29 cellular contexts compared by ENCODE assay signal in the genomic region with DNA sequence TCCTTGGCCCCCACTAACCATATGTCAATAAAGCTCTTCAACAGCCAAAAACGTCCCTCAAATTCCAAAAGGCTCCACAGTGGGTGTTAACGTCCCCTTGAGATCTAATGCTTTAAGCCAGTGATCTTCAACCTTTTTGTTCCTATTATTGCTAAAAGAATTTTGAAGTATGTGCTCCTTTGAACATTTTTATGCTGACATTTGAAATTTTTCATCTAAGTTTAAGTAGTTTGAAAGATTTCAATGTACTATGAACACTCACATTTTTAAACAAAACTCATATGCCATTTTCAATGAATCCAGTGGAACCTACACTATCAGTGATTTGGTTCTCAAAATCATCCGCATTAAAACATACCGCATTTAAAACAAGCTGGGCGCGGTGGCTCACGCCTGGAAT.
"Had no signal": no experiment of that assay in that cellular context is flagged by ENCODE, and none has a peak within 500 bp of the region (broad histone marks: within the 10 kb centered on the region; RNA-seq: fewer than 3 reads in every experiment).

No MANE protein-coding gene starts in this region.

- ATAC-seq: natural killer cell; psoas muscle; sciatic nerve; stimulated activated memory B cell treated with anti-CD40 and anti-IgM and Interleukin-4, amounts not matched to agents 10 μg/mL and 1 μg/mL and 100 μg/mL, for 72 hours; stimulated activated naive CD8-positive, alpha-beta T cell treated with anti-CD3 and anti-CD28 coated beads, Interleukin-15, amount 100 ng/mL, for 72 hours; stimulated activated naive CD8-positive, alpha-beta T cell treated with anti-CD3 and anti-CD28 coated beads, Interleukin-15, Interleukin-2, amounts not matched to agents 100 U/mL and 50 U/mL, for 24 hours; upper lobe of right lung had no signal

- H3K36me3 ChIP-seq: neural progenitor cell, ovary, upper lobe of right lung, uterus had no signal

- DNase-seq: natural killer cell; occipital lobe; ovary; posterior cingulate gyrus; psoas muscle; spleen; stimulated activated CD4-positive, alpha-beta T cell treated with anti-CD3 and anti-CD28 coated beads, Interleukin-12 subunit alpha, Interleukin-12 subunit beta, amount 100 ng/mL, for 4 hours; stimulated activated CD4-positive, alpha-beta T cell treated with anti-CD3 and anti-CD28 coated beads, Interleukin-1b, Interleukin-23, amount 100 ng/mL, for 48 hours; stimulated activated CD4-positive, alpha-beta T cell treated with anti-CD3 and anti-CD28 coated beads, Interleukin-4, amount 100 ng/mL, for 1 hour; stimulated activated CD4-positive, alpha-beta T cell treated with anti-CD3 and anti-CD28 coated beads, Interleukin-4, amount 100 ng/mL, for 4 hours; stimulated activated CD8-positive, alpha-beta memory T cell treated with anti-CD3 and anti-CD28 coated beads, Interleukin-4, amount 100 ng/mL, for 48 hours; stimulated activated naive CD4-positive, alpha-beta T cell; stimulated activated naive CD8-positive, alpha-beta T cell treated with anti-CD3 and anti-CD28 coated beads, Interleukin-15, amount 100 ng/mL, for 72 hours; stimulated activated naive CD8-positive, alpha-beta T cell treated with anti-CD3 and anti-CD28 coated beads, Interleukin-15, Interleukin-2, amounts not matched to agents 100 U/mL and 50 U/mL, for 24 hours; testis; tibial artery; transverse colon; upper lobe of right lung; uterus had no signal

- H3K9ac ChIP-seq: neural progenitor cell, parathyroid adenoma had no signal

- H3K4me1 ChIP-seq: neural progenitor cell, parathyroid adenoma, psoas muscle, suprapubic skin, upper lobe of right lung, uterus had no signal

- H3K4me1 Mint-ChIP-seq: nephron had no signal

- H3K27me3 Mint-ChIP-seq: progenitor cell of endocrine pancreas; stimulated activated memory B cell treated with anti-CD40 and anti-IgM and Interleukin-4, amounts not matched to agents 10 μg/mL and 1 μg/mL and 100 μg/mL, for 72 hours; stimulated activated naive CD8-positive, alpha-beta T cell treated with anti-CD3 and anti-CD28 coated beads, Interleukin-15, amount 100 ng/mL, for 72 hours; type B pancreatic cell had no signal

- H3K9me3 ChIP-seq: suprapubic skin, testis, tibial artery, transverse colon, upper lobe of right lung, uterus had no signal

- H2AFZ ChIP-seq: neural progenitor cell, parathyroid adenoma had no signal

- H3K27ac ChIP-seq: neural progenitor cell, parathyroid adenoma, psoas muscle, skin epidermis, spleen, suprapubic skin, tibial artery, transverse colon, upper lobe of right lung had no signal

- H3K27me3 ChIP-seq: neural progenitor cell, ovary, spleen, suprapubic skin, testis, tibial artery, transverse colon, upper lobe of right lung, uterus had no signal

- H3K36me3 Mint-ChIP-seq: natural killer cell had no signal

- H3K4me3 Mint-ChIP-seq: natural killer cell; nephron; neural progenitor cell; stimulated activated memory B cell treated with anti-CD40 and anti-IgM and Interleukin-4, amounts not matched to agents 10 μg/mL and 1 μg/mL and 100 μg/mL, for 72 hours; stimulated activated naive CD8-positive, alpha-beta T cell treated with anti-CD3 and anti-CD28 coated beads, Interleukin-15, amount 100 ng/mL, for 72 hours; type B pancreatic cell had no signal

- H3K27ac Mint-ChIP-seq: natural killer cell; nephron; neural progenitor cell; progenitor cell of endocrine pancreas; stimulated activated memory B cell treated with anti-CD40 and anti-IgM and Interleukin-4, amounts not matched to agents 10 μg/mL and 1 μg/mL and 100 μg/mL, for 72 hours; type B pancreatic cell had no signal

- H3K9me3 Mint-ChIP-seq: natural killer cell had no signal

- H3K4me3 ChIP-seq: neural progenitor cell, ovary, psoas muscle, skin epidermis, smooth muscle cell, spleen, suprapubic skin, testis, tibial artery, transverse colon, upper lobe of right lung, uterus had no signal

- H3K4me2 ChIP-seq: neural progenitor cell, smooth muscle cell had no signal
